34 cellular contexts compared by ENCODE assay signal in the genomic region with DNA sequence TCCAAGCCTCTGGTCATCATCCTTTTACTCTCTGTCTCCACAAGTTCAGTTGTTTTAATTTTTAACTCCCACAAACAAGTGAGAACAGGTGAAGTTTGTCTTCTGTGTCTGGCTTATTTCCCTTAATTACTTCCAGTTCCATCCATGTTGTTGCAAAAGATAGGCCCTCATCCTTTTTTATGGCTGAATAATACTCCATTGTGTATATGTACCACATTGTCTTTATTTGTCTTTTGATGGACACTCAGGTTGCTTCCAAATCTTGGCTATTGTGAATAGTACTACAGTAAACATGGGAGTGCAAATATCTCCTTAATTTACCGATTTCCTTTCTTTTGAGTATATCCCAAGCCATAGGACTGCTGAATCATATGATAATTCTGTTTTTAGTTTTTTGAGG.
DNase-seq lines count a peak whose midpoint lies in the region; ATAC-seq, FAIRE-seq and TF ChIP-seq lines count a peak whose summit lies in the region.
"Had no signal": no experiment of that assay in that cellular context is flagged by ENCODE, and none has a peak within 500 bp of the region (broad histone marks: within the 10 kb centered on the region; RNA-seq: fewer than 3 reads in every experiment).

No MANE protein-coding gene starts in this region.

- FAIRE-seq in A549 (lab: Jason Lieb, UNC): peak; percentile 13
- no peak for FAIRE-seq in K562 (lab: Jason Lieb, UNC)
- FAIRE-seq: A204.1 had no signal

- H3K9ac ChIP-seq in SK-N-SH (no peak overlapping the region), K562 (ENCODE audit: insufficient read depth in 1 of 2, low read depth in 2 of 2, low read length in 2 of 2) (no peak overlapping the region)
- H3K9ac ChIP-seq: BLaER1; BLaER1 treated with 17β-estradiol and CSF1 and Interleukin-3, amounts not matched to agents 10 nM and 100 nM had no signal

- TF ChIP-seq RAD21 in SK-N-SH (IDR thresholded peaks at IDR 0.05; ENCODE audit: low read length): no peak
- no peak for TF ChIP-seq RAD21 in A549 (conservative IDR thresholded peaks at IDR 0.05 in 1 of 2, IDR thresholded peaks at IDR 0.05 in 1 of 2)
- TF ChIP-seq RAD21 in K562 (CRISPR knock-in tag; conservative IDR thresholded peaks at IDR 0.05 in 1 of 2, IDR thresholded peaks at IDR 0.05 in 1 of 2): no peak

- ATAC-seq in SK-N-SH treated with all-trans-retinoic acid at 6 μM for 48 hours (no peak), A549 (no peak), K562 (no peak)
- ATAC-seq: CD8-positive, alpha-beta T cell had no signal

- TF ChIP-seq CTCF in SK-N-SH (IDR thresholded peaks at IDR 0.05) (no peak), A549 (IDR thresholded peaks at IDR 0.05) (no peak), HEK293 (tag by site-specific recombination; IDR thresholded peaks at IDR 0.05) (no peak), K562 (IDR thresholded peaks at IDR 0.05 in 2 of 3, conservative IDR thresholded peaks at IDR 0.05 in 1 of 3; ENCODE audit: insufficient read depth in 2 of 3, low read depth in 1 of 3, low read length in 3 of 3) (no peak), Caco-2 (IDR thresholded peaks at IDR 0.05; ENCODE audit: insufficient read depth in 1 of 2, low read depth in 1 of 2, low read length in 1 of 2, severe bottlenecking in 1 of 2, unreplicated experiment in 1 of 2) (no peak)

- no peaks in the 10 kb centered on the region for H3K9me2 ChIP-seq in SK-N-SH

- no TSS peak for BruUV-seq in K562 (replicated peaks; lab: Mats Ljungman, UMichigan)
- BruUV-seq in Caco-2 (replicated peaks; lab: Mats Ljungman, UMichigan): no TSS peak

- H3K27me3 ChIP-seq in SK-N-SH (ENCODE audit: insufficient read depth) (no peaks in the 10 kb centered on the region), K562 (ENCODE audit: control insufficient read depth in 2 of 2, insufficient read depth in 2 of 2, low read length in 2 of 2) (no peaks in the 10 kb centered on the region), Caco-2 (replicated peaks; ENCODE audit: control insufficient read depth, insufficient read depth, low read length) (no peaks in the 10 kb centered on the region)
- H3K27me3 ChIP-seq: BE2C; BLaER1; BLaER1 treated with 17β-estradiol and CSF1 and Interleukin-3, amounts not matched to agents 10 nM and 100 nM had no signal

- H3K27ac ChIP-seq in SK-N-SH (ENCODE audit: low read depth in 2 of 2, low read length in 1 of 2) (no peak overlapping the region), A549 (no peak overlapping the region), HEK293 (ENCODE audit: extremely low read depth, low read depth, low read length) (no peak overlapping the region), K562 (ENCODE audit: extremely low read depth, low read depth, low read length) (no peak overlapping the region)
- H3K27ac ChIP-seq: 22Rv1; BLaER1; BLaER1 treated with 17β-estradiol and CSF1 and Interleukin-3, amounts not matched to agents 10 nM and 100 nM; C4-2B had no signal

- no peaks in the 10 kb centered on the region for H3K4me1 Mint-ChIP-seq in Caco-2 (ENCODE audit: low read depth, unreplicated experiment)
- H3K4me1 Mint-ChIP-seq: B cell; CD14-positive monocyte; CD4-positive, alpha-beta memory T cell; CD4-positive, CD25-positive, alpha-beta regulatory T cell; CD8-positive, alpha-beta memory T cell had no signal

- no peaks in the 10 kb centered on the region for H3K36me3 Mint-ChIP-seq in Caco-2 (ENCODE audit: insufficient read depth, unreplicated experiment)
- H3K36me3 Mint-ChIP-seq: CD14-positive monocyte had no signal

- TF ChIP-seq POLR2A in A549 (IDR thresholded peaks at IDR 0.05; ENCODE audit: low read length): no peak
- TF ChIP-seq POLR2A in K562 (conservative IDR thresholded peaks at IDR 0.05): no peak

- in situ Hi-C loops in K562 (cut with MboI): loop anchor here (10.0 to 25.0 kb wide), 2 partner anchors 544 to 1071 kb away; a partner anchor contains a TSS

- intact Hi-C loops in K562 (cut with micrococcal nuclease) (no loop called here), Caco-2 (cut with micrococcal nuclease; ENCODE audit: unreplicated experiment) (no loop called here)

- no peak for DNase-seq in SK-N-SH
- DNase-seq in A549 (ENCODE audit: low read depth in 1 of 2, low spot score in 1 of 2): no peak
- DNase-seq in K562 (ENCODE audit: extremely low read depth in 1 of 4, low spot score in 3 of 4): no peak
- no peak for DNase-seq in mucosa of gallbladder (ENCODE audit: low spot score)
- no peak for DNase-seq in Caco-2
- no peak for DNase-seq in UCSD-AML1 (lab: John Stamatoyannopoulos, UW; ENCODE audit: unreplicated experiment)
- DNase-seq: 8988T; ACHN; AML-193; BE2C; C1 segment of cervical spinal cord; Calu3; CD4-positive, alpha-beta memory T cell; CD4-positive, alpha-beta T cell; CD4-positive, CD25-positive, alpha-beta regulatory T cell; CD8-positive, alpha-beta memory T cell; CD8-positive, alpha-beta T cell; COR-L47; DMS 273 treated with DMSO at 0.1 percent for 48 hours; DMS153; DMS53; DMS79; DMS79 treated with DMSO at 0.1 percent for 48 hours; DND-41; EL had no signal

- H3K4me2 ChIP-seq in SK-N-SH: no peak overlapping the region
- H3K4me2 ChIP-seq in A549: no peak overlapping the region
- no peak overlapping the region for H3K4me2 ChIP-seq in K562 (ENCODE audit: insufficient read depth, low read length)
- H3K4me2 ChIP-seq: BLaER1; BLaER1 treated with 17β-estradiol and CSF1 and Interleukin-3, amounts not matched to agents 10 nM and 100 nM had no signal

- no peaks in the 10 kb centered on the region for H3F3A ChIP-seq in SK-N-SH (replicated peaks; ENCODE audit: insufficient read depth)

- H4K20me1 ChIP-seq in SK-N-SH (ENCODE audit: insufficient read depth) (no peaks in the 10 kb centered on the region), K562 (replicated peaks; ENCODE audit: control insufficient read depth, insufficient read depth, low read length) (no peaks in the 10 kb centered on the region)
- H4K20me1 ChIP-seq: BLaER1; BLaER1 treated with 17β-estradiol and CSF1 and Interleukin-3, amounts not matched to agents 10 nM and 100 nM had no signal

- H3K9me3 ChIP-seq in SK-N-SH (no peaks in the 10 kb centered on the region), A549 (peaks cover 8% of the 10 kb centered on the region; the same call in 2 of the 3 replicates), HEK293 (ENCODE audit: control insufficient read depth, insufficient read depth, low read depth, low read length) (no peaks in the 10 kb centered on the region), K562 (replicated peaks; ENCODE audit: control insufficient read depth, insufficient read depth, low read depth, low read length) (no peaks in the 10 kb centered on the region), Caco-2 (no peaks in the 10 kb centered on the region)
- H3K9me3 ChIP-seq: BE2C had no signal

- H2AFZ ChIP-seq in SK-N-SH (ENCODE audit: low read depth) (no peak overlapping the region), K562 (ENCODE audit: low read depth, low read length) (no peak overlapping the region)

- CTCF ChIA-PET in SK-N-SH (lab: Yijun Ruan, JAX) (interaction anchor here (1.5 kb wide), 1 partner anchor 358 kb away, joined by 3 read pairs; no protein-coding TSS in a partner anchor), A549 (lab: Yijun Ruan, JAX) (interaction anchor here (17.1 kb wide), 1 partner anchor 545 kb away, joined by 279 read pairs; a partner anchor contains a TSS), HEK293 (lab: Yijun Ruan, JAX) (no interaction called here), K562 (lab: Yijun Ruan, JAX; ENCODE audit: low intra/inter-chr PET ratio) (no interaction called here), Caco-2 (lab: Charles Lee) (no interaction called here)

- H3K9me3 Mint-ChIP-seq in Caco-2 (ENCODE audit: unreplicated experiment): peaks cover 13% of the 10 kb centered on the region
- H3K9me3 Mint-ChIP-seq: CD4-positive, alpha-beta T cell had no signal

- peaks cover 5% of the 10 kb centered on the region for H3K27me3 Mint-ChIP-seq in Caco-2 (ENCODE audit: insufficient read depth, unreplicated experiment)
- H3K27me3 Mint-ChIP-seq: B cell; CD4-positive, alpha-beta memory T cell; CD4-positive, alpha-beta T cell; CD4-positive, CD25-positive, alpha-beta regulatory T cell had no signal

- TF ChIP-seq EP300 in SK-N-SH (IDR thresholded peaks at IDR 0.05; ENCODE audit: borderline replicate concordance in 1 of 2, low read depth in 1 of 2, low read length in 1 of 2): no peak
- no peak for TF ChIP-seq EP300 in A549 (IDR thresholded peaks at IDR 0.05)
- TF ChIP-seq EP300 in K562 (IDR thresholded peaks at IDR 0.05; ENCODE audit: low read length): no peak

- 91% methylated on average over 1 of the region's 1 CpG for WGBS in SK-N-SH (ENCODE audit: low lambda C conversion rate)
- 94% methylated on average over 1 of the region's 1 CpG for WGBS in A549 (ENCODE audit: missing lambda C conversion rate)
- WGBS in K562 (ENCODE audit: insufficient coverage, low coverage, missing lambda C conversion rate): 0% methylated on average over 1 of the region's 1 CpG

- H3K27ac Mint-ChIP-seq in Caco-2 (ENCODE audit: unreplicated experiment): no peak overlapping the region
- H3K27ac Mint-ChIP-seq: B cell; CD14-positive monocyte; CD4-positive, alpha-beta memory T cell; CD4-positive, alpha-beta T cell; CD4-positive, CD25-positive, alpha-beta regulatory T cell; CD8-positive, alpha-beta memory T cell; CD8-positive, alpha-beta T cell had no signal

- H3K36me3 ChIP-seq in SK-N-SH (replicated peaks in 1 of 2; ENCODE audit: control insufficient read depth in 1 of 2, insufficient read depth in 2 of 2, low read length in 1 of 2) (no peaks in the 10 kb centered on the region), HEK293 (ENCODE audit: control insufficient read depth in 2 of 2, insufficient read depth in 1 of 2, low read length in 2 of 2) (no peaks in the 10 kb centered on the region), K562 (ENCODE audit: control insufficient read depth, insufficient read depth, low read length) (no peaks in the 10 kb centered on the region), Caco-2 (ENCODE audit: control insufficient read depth, insufficient read depth, low read length) (no peaks in the 10 kb centered on the region)
- H3K36me3 ChIP-seq: BE2C; BLaER1; BLaER1 treated with 17β-estradiol and CSF1 and Interleukin-3, amounts not matched to agents 10 nM and 100 nM had no signal

- POLR2A ChIA-PET in SK-N-SH (lab: Yijun Ruan, JAX) (no interaction called here), A549 (lab: Yijun Ruan, JAX) (no interaction called here), HEK293 (lab: Yijun Ruan, JAX) (no interaction called here), K562 (lab: Yijun Ruan, JAX) (no interaction called here), Caco-2 (lab: Charles Lee) (no interaction called here)

- no peaks in the 10 kb centered on the region for H3K9me1 ChIP-seq in K562 (ENCODE audit: control insufficient read depth, insufficient read depth, low read length)

- H3K79me2 ChIP-seq in SK-N-SH (ENCODE audit: insufficient read depth): no peaks in the 10 kb centered on the region
- H3K79me2 ChIP-seq in K562 (ENCODE audit: control insufficient read depth, insufficient read depth, low read length): no peaks in the 10 kb centered on the region

- no peak overlapping the region for H3K4me3 Mint-ChIP-seq in Caco-2 (ENCODE audit: unreplicated experiment)
- H3K4me3 Mint-ChIP-seq: B cell; CD14-positive monocyte; CD4-positive, alpha-beta memory T cell; CD4-positive, alpha-beta T cell; CD4-positive, CD25-positive, alpha-beta regulatory T cell; CD8-positive, alpha-beta memory T cell; CD8-positive, alpha-beta T cell had no signal

- H3K4me1 ChIP-seq in SK-N-SH (ENCODE audit: control insufficient read depth in 1 of 2, insufficient read depth in 2 of 2, low read depth in 1 of 2, low read length in 1 of 2): peaks cover 0 to 5% of the 10 kb centered on the region in 2 experiments; a peak in 1 of 4 replicates
- H3K4me1 ChIP-seq in A549: 0 out of 3 replicates have a peak, but pooled peaks cover 6% of the 10 kb centered on the region
- no peaks in the 10 kb centered on the region for H3K4me1 ChIP-seq in HEK293 (ENCODE audit: control insufficient read depth, insufficient read depth, low read length)
- H3K4me1 ChIP-seq in K562 (replicated peaks in 1 of 2; ENCODE audit: control insufficient read depth in 2 of 2, insufficient read depth in 2 of 2, low read length in 2 of 2): no peaks in the 10 kb centered on the region
- no peaks in the 10 kb centered on the region for H3K4me1 ChIP-seq in Caco-2
- H3K4me1 ChIP-seq: BE2C; BLaER1; BLaER1 treated with 17β-estradiol and CSF1 and Interleukin-3, amounts not matched to agents 10 nM and 100 nM had no signal

- H3K4me3 ChIP-seq in SK-N-SH (ENCODE audit: low read depth in 2 of 2, low read length in 1 of 2): no peak overlapping the region
- H3K4me3 ChIP-seq in A549: no peak overlapping the region
- no peak overlapping the region for H3K4me3 ChIP-seq in HEK293 (ENCODE audit: low read depth, low read length)
- no peak overlapping the region for H3K4me3 ChIP-seq in K562
- no peak overlapping the region for H3K4me3 ChIP-seq in Caco-2 (ENCODE audit: low read depth, low read length)
- H3K4me3 ChIP-seq: BLaER1; BLaER1 treated with 17β-estradiol and CSF1 and Interleukin-3, amounts not matched to agents 10 nM and 100 nM had no signal

Comparison
In these comparisons a context has a peak if more than half of its experiments do, and no peak if none do; other contexts are left out.
1. CTCF ChIA-PET loops: an anchor here in SK-N-SH (1.5 kb wide) and A549 (17.1 kb wide); none called in HEK293, K562 and Caco-2.